ENCODE assay signal across 11 cellular contexts in genomic region chr2:120576509-120577474, GRCh38.
A peak's percentile ranks its signal among the peaks of the same experiment; 100 is the strongest.
DNase-seq lines count a peak whose midpoint lies in the region; ATAC-seq and TF ChIP-seq lines count a peak whose summit lies in the region.
"Had no signal": no experiment of that assay in that cellular context is flagged by ENCODE, and none has a peak within 500 bp of the region (broad histone marks: within the 10 kb centered on the region; RNA-seq: fewer than 3 reads in every experiment).

No MANE protein-coding gene starts in this region.

- dilution Hi-C loops in mammary epithelial cell (cut with HindIII; ENCODE audit: low sequenced_read_pairs), result no loop called here

- H2AFZ ChIP-seq in mammary epithelial cell (ENCODE audit: low read depth, low read length), result peak overlapping the region; percentile 48
- H2AFZ ChIP-seq in hepatocyte, result no peak overlapping the region

- H3K36me3 ChIP-seq in H7 (replicated peaks; ENCODE audit: control insufficient read depth, insufficient read depth, low read length) (no peaks in the 10 kb centered on the region), mammary epithelial cell (ENCODE audit: insufficient read depth, low read length) (no peaks in the 10 kb centered on the region), hepatocyte (replicated peaks; ENCODE audit: insufficient read depth, low read depth) (no peaks in the 10 kb centered on the region), subcutaneous abdominal adipose tissue (ENCODE audit: control insufficient read depth in 5 of 5, insufficient read depth in 5 of 5, low read length in 5 of 5) (no peaks in the 10 kb centered on the region)

- H3K27ac ChIP-seq in mammary epithelial cell (ENCODE audit: insufficient read depth, low read depth, low read length) (no peak overlapping the region), hepatocyte (no peak overlapping the region), subcutaneous abdominal adipose tissue (ENCODE audit: low read depth, low read length) (peak overlapping the region; percentile 58)

- no TSS peak for BruUV-seq in mammary epithelial cell (replicated peaks; lab: Mats Ljungman, UMichigan)

- ATAC-seq in HG03432 (IDR thresholded peaks at IDR 0.05; ENCODE audit: unreplicated experiment) (no peak), HG03442 (IDR thresholded peaks at IDR 0.05; ENCODE audit: unreplicated experiment) (no peak)

- 15% methylated on average over 17 of the region's 51 CpGs for WGBS in mammary epithelial cell (ENCODE audit: low coverage, missing lambda C conversion rate)
- WGBS in hepatocyte (ENCODE audit: low lambda C conversion rate, missing lambda C conversion rate), result 72% methylated on average over 51 of the region's 51 CpGs

- H4K20me1 ChIP-seq in mammary epithelial cell (ENCODE audit: insufficient read depth, low read length) (no peaks in the 10 kb centered on the region), hepatocyte (ENCODE audit: insufficient read depth, poor library complexity, severe bottlenecking) (no peaks in the 10 kb centered on the region)

- peak overlapping the region; percentile 10; the same call in 1 of the 2 replicates for H3K4me3 ChIP-seq in H7 (ENCODE audit: insufficient read depth, low read depth, low read length)
- H3K4me3 ChIP-seq in mammary epithelial cell (replicated peaks in 1 of 3; ENCODE audit: insufficient read depth in 1 of 3, low read depth in 2 of 3, low read length in 3 of 3), result peak overlapping the region in 1 of 3 experiments; percentile 2
- no peak overlapping the region for H3K4me3 ChIP-seq in hepatocyte
- peak overlapping the region in 4 of 5 donors; percentile 27 to 52 (median 46) for H3K4me3 ChIP-seq in subcutaneous abdominal adipose tissue (ENCODE audit: low read depth in 1 of 5, low read length in 5 of 5)

- no peaks in the 10 kb centered on the region for H3K79me2 ChIP-seq in mammary epithelial cell (ENCODE audit: insufficient read depth, low read length)
- H3K79me2 ChIP-seq in hepatocyte, result no peaks in the 10 kb centered on the region

- DNase-seq in H7, result peak; percentile 74
- no peak for DNase-seq in mammary epithelial cell
- DNase-seq in hepatocyte (ENCODE audit: low spot score), result no peak
- DNase-seq in NCI-H187 (lab: John Stamatoyannopoulos, UW), result no peak
- no peak for DNase-seq in stimulated activated CD4-positive, alpha-beta T cell treated with anti-CD3 and anti-CD28 coated beads, Interleukin-2, amount 100 ng/mL, for 24 hours
- DNase-seq: activated CD8-positive, alpha-beta memory T cell treated with anti-CD3 and anti-CD28 coated beads, Interleukin-2, amount 50 U/mL, for 48 hours; NCI-H2029 treated with DMSO at 0.1 percent for 48 hours; SW 1271 had no signal

- H3K9me3 ChIP-seq in mammary epithelial cell (replicated peaks; ENCODE audit: insufficient read depth, low read length) (no peaks in the 10 kb centered on the region), hepatocyte (ENCODE audit: low read depth) (no peaks in the 10 kb centered on the region), subcutaneous abdominal adipose tissue (ENCODE audit: control insufficient read depth in 5 of 5, low read length in 5 of 5) (no peaks in the 10 kb centered on the region)

- H3K9ac ChIP-seq in mammary epithelial cell (ENCODE audit: insufficient read depth, low read length) (no peak overlapping the region), subcutaneous abdominal adipose tissue (ENCODE audit: low read length in 5 of 5) (peak overlapping the region in 3 of 5 donors; percentile 51 to 66 (median 63))

- in situ Hi-C loops in mammary epithelial cell (cut with MboI; ENCODE audit: low sequenced_read_pairs in 2 of 2), result no loop called here

- H3K27me3 ChIP-seq in H7 (ENCODE audit: control insufficient read depth, insufficient read depth, low read length), result peaks cover 23% of the 10 kb centered on the region
- no peaks in the 10 kb centered on the region for H3K27me3 ChIP-seq in mammary epithelial cell (ENCODE audit: insufficient read depth, low read length)
- H3K27me3 ChIP-seq in hepatocyte, result peaks cover 10% of the 10 kb centered on the region
- no peaks in the 10 kb centered on the region for H3K27me3 ChIP-seq in subcutaneous abdominal adipose tissue (ENCODE audit: control insufficient read depth in 5 of 5, insufficient read depth in 4 of 5, low read length in 5 of 5)

- intact Hi-C loops in mammary epithelial cell (cut with micrococcal nuclease), result no loop called here

- H3K9me2 ChIP-seq in hepatocyte (replicated peaks; ENCODE audit: insufficient read depth), result no peaks in the 10 kb centered on the region

- H3K4me1 ChIP-seq in mammary epithelial cell (ENCODE audit: insufficient read depth, low read length), result peaks cover 7% of the 10 kb centered on the region
- peaks cover under 1% of the 10 kb centered on the region for H3K4me1 ChIP-seq in hepatocyte (ENCODE audit: insufficient read depth)
- H3K4me1 ChIP-seq in subcutaneous abdominal adipose tissue (ENCODE audit: control insufficient read depth in 5 of 5, insufficient read depth in 5 of 5, low read length in 5 of 5), result peaks cover 2 to 71% (median 34%) of the 10 kb centered on the region in 5 donors

- CTCF ChIA-PET in mammary epithelial cell (lab: Charles Lee; ENCODE audit: low non-redundant PET), result interaction anchor here (0.8 kb wide), 1 partner anchor 82 kb away, joined by 4 read pairs; no protein-coding TSS in a partner anchor

- TF ChIP-seq CTCF in mammary epithelial cell (conservative IDR thresholded peaks at IDR 0.05 in 1 of 2, IDR thresholded peaks at IDR 0.05 in 1 of 2; ENCODE audit: extremely low read depth in 1 of 2, insufficient read depth in 1 of 2, low read depth in 1 of 2, low read length in 2 of 2) (no peak), hepatocyte (IDR thresholded peaks at IDR 0.05; ENCODE audit: poor library complexity) (no peak)

- H3K4me2 ChIP-seq in mammary epithelial cell (ENCODE audit: insufficient read depth, low read depth, low read length) (peak overlapping the region; percentile 70), hepatocyte (peak overlapping the region; percentile 37)
